Comparison of ENCODE assay signal across 19 cellular contexts in the genomic region with DNA sequence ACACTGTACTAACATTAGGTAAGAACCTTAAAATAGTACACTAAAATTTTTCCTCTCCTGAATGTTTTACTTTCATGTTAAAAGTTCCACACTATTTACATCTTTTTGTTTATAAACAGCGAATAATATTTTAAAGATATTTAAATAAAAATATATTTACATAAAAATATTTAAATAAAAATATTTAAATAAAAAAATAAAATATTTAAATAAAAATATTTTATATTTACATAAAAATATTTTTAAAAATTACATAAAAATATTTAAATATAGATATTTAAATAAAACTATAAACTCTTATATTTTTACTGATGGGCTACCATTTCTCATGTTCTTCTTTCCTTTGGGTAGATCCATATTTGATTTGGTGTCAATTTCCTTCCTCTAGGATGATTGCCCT.
DNase-seq lines count a peak whose midpoint lies in the region; FAIRE-seq lines count a peak whose summit lies in the region.
"Had no signal": no experiment of that assay in that cellular context is flagged by ENCODE, and none has a peak within 500 bp of the region (broad histone marks: within the 10 kb centered on the region; RNA-seq: fewer than 3 reads in every experiment).

No MANE protein-coding gene starts in this region.

- WGBS in small intestine, 3 donors: 81 to 89% (median 82%) methylated on average over 1 of the region's 1 CpG

- no peak overlapping the region for H3K4me3 ChIP-seq in small intestine (ENCODE audit: low read depth in 1 of 2, low read length in 2 of 2)
- H3K4me3 ChIP-seq: HAP-1 had no signal

- intact Hi-C loops in activated naive CD4-positive, alpha-beta T cell treated with anti-CD3 and anti-CD28 coated beads for 36 hours (cut with micrococcal nuclease): no loop called here

- no peaks in the 10 kb centered on the region for H3K4me1 Mint-ChIP-seq in activated naive CD4-positive, alpha-beta T cell treated with anti-CD3 and anti-CD28 coated beads for 36 hours (ENCODE audit: low read depth)
- H3K4me1 Mint-ChIP-seq: CD4-positive, alpha-beta memory T cell had no signal

- FAIRE-seq in G401.6 (lab: Jason Lieb, UNC) (peak; percentile 97), TTC549 (lab: Jason Lieb, UNC) (peak; percentile 95), frontal cortex (lab: Jason Lieb, UNC) (peak; percentile 98), small intestine (lab: Jason Lieb, UNC) (peak; percentile 91)
- FAIRE-seq: GM12892, H54 had no signal

- no peaks in the 10 kb centered on the region for H3K36me3 ChIP-seq in small intestine (ENCODE audit: control insufficient read depth in 2 of 2, insufficient read depth in 2 of 2, low read length in 2 of 2)
- H3K36me3 ChIP-seq: HAP-1 had no signal

- H3K4me1 ChIP-seq in small intestine (ENCODE audit: control insufficient read depth in 2 of 2, insufficient read depth in 1 of 2, low read depth in 1 of 2, low read length in 1 of 2): no peaks in the 10 kb centered on the region
- H3K4me1 ChIP-seq: HAP-1 had no signal

- no peaks in the 10 kb centered on the region for H3K9me3 ChIP-seq in small intestine (ENCODE audit: control insufficient read depth, low read depth)
- H3K9me3 ChIP-seq: HAP-1 had no signal

- H3K9me3 Mint-ChIP-seq in activated naive CD4-positive, alpha-beta T cell treated with anti-CD3 and anti-CD28 coated beads for 36 hours: peaks cover 11% of the 10 kb centered on the region

- CTCF ChIA-PET in activated naive CD4-positive, alpha-beta T cell treated with anti-CD3 and anti-CD28 coated beads for 36 hours (lab: Charles Lee): no interaction called here

- H3K27me3 Mint-ChIP-seq in activated naive CD4-positive, alpha-beta T cell treated with anti-CD3 and anti-CD28 coated beads for 36 hours (ENCODE audit: low read depth): no peaks in the 10 kb centered on the region
- H3K27me3 Mint-ChIP-seq: CD4-positive, alpha-beta memory T cell had no signal

- H3K27ac ChIP-seq in small intestine (ENCODE audit: low read depth in 1 of 2, low read length in 1 of 2): no peak overlapping the region

- no peak overlapping the region for H3K4me3 Mint-ChIP-seq in activated naive CD4-positive, alpha-beta T cell treated with anti-CD3 and anti-CD28 coated beads for 36 hours
- H3K4me3 Mint-ChIP-seq: CD4-positive, alpha-beta memory T cell; HFFc6 had no signal

- DNase-seq in frontal cortex (ENCODE audit: low spot score in 2 of 2) (no peak), small intestine (no peak), ecto neural progenitor cell (ENCODE audit: low spot score) (no peak)
- DNase-seq in stimulated activated CD4-positive, alpha-beta T cell treated with anti-CD3 and anti-CD28 coated beads, Interleukin-12 subunit alpha, Interleukin-12 subunit beta, amount 100 ng/mL, for 4 hours: no peak
- no peak for DNase-seq in activated naive CD4-positive, alpha-beta T cell treated with anti-CD3 and anti-CD28 coated beads for 36 hours
- DNase-seq: 8988T; C1 segment of cervical spinal cord; Calu3; CD4-positive, alpha-beta memory T cell; COR-L47; DMS53; DMS79 treated with DMSO at 0.1 percent for 48 hours; GOT3; HFFc6 had no signal

- no peaks in the 10 kb centered on the region for H3K36me3 Mint-ChIP-seq in activated naive CD4-positive, alpha-beta T cell treated with anti-CD3 and anti-CD28 coated beads for 36 hours (ENCODE audit: low read depth)
- H3K36me3 Mint-ChIP-seq: CD4-positive, alpha-beta memory T cell had no signal

- no peak overlapping the region for H3K27ac Mint-ChIP-seq in activated naive CD4-positive, alpha-beta T cell treated with anti-CD3 and anti-CD28 coated beads for 36 hours
- H3K27ac Mint-ChIP-seq: CD4-positive, alpha-beta memory T cell; HFFc6 had no signal

- H3K27me3 ChIP-seq in small intestine (ENCODE audit: control insufficient read depth in 2 of 2, insufficient read depth in 2 of 2, low read length in 2 of 2): no peaks in the 10 kb centered on the region
